13 cellular contexts compared by ENCODE assay signal in the genomic region with DNA sequence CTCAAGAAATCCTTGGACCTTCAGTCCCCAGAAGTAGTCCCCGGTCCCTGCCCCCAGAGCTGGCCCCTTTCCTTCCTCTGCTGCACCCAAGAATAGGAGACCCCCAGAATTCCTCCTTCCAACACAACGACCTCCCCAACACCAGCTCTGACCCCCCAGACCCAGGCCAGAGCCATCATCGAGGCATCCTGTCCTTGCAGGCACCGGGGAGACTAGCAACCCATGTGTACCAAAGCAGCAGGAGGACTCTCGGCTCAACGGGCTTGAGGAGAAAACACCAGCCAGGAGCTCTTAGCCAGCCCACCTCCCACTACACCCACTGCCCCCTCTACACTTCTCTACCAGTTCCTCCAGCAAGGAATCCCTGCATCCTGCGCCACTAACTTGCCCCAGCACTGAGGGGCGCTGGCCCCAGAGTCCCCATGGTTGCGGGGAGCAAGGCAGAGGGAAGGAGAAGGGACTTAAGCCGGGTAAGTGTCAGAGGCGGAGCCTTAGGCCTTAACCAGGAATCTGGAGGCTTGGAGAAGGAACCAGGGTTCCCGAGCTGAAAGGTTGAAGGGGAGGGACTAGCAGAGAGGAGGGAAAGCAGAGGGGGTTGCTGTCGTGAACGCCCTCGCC. TPM values are rescaled to one million over a fixed set of nuclear protein-coding genes. Genes with fewer than 3 reads are reported as not detected.
DNase-seq lines count a peak whose midpoint lies in the region; ATAC-seq and TF ChIP-seq lines count a peak whose summit lies in the region.
"Had no signal": no experiment of that assay in that cellular context is flagged by ENCODE, and none has a peak within 500 bp of the region (broad histone marks: within the 10 kb centered on the region; RNA-seq: fewer than 3 reads in every experiment).

No MANE protein-coding gene starts in this region.

- BruUV-seq in A673 (replicated peaks; lab: Mats Ljungman, UMichigan): no TSS peak

- H3K27ac ChIP-seq in ectodermal cell (ENCODE audit: insufficient read depth, low read depth, low read length, poor library complexity, severe bottlenecking) (no peak overlapping the region), temporal lobe (ENCODE audit: low read depth, low read length) (peak overlapping the region; percentile 61), A673 (ENCODE audit: low read depth, low read length, poor library complexity, severe bottlenecking) (no peak overlapping the region), vagina (no peak overlapping the region)
- H3K27ac ChIP-seq: gastroesophageal sphincter, PC-9 had no signal

- 19 to 22% methylated on average over 15 of the region's 15 CpGs for WGBS in ectodermal cell, 2 experiments

- TF ChIP-seq POLR2A in vagina (IDR thresholded peaks at IDR 0.05): no peak

- H3K27me3 Mint-ChIP-seq in naive B cell: peaks cover 27 to 68% (median 57%) of the 10 kb centered on the region in 3 donors

- peak overlapping the region; percentile 17 for H3K4me3 ChIP-seq in ectodermal cell (ENCODE audit: insufficient read depth, low read depth, low read length)
- H3K4me3 ChIP-seq in A673 (ENCODE audit: low read depth, low read length, poor library complexity, severe bottlenecking): no peak overlapping the region
- H3K4me3 ChIP-seq in vagina: no peak overlapping the region
- H3K4me3 ChIP-seq: PC-9 had no signal

- H3K4me3 Mint-ChIP-seq in naive B cell: peak overlapping the region in 5 of 8 donors; percentile 12 to 69 (median 24)
- H3K4me3 Mint-ChIP-seq: T-helper 2 cell treated with Interferon-gamma antibody and Interleukin-4, amounts not matched to agents 5 μg/mL and 100 μg/mL, for 36 hours had no signal

- peak overlapping the region in 1 of 6 donors; percentile 77 for H3K27ac Mint-ChIP-seq in naive B cell
- H3K27ac Mint-ChIP-seq: activated naive CD4-positive, alpha-beta T cell treated with anti-CD3 and anti-CD28 coated beads, Interleukin-2, amount 50 U/mL, for 72 hours; T-helper 2 cell treated with Interferon-gamma antibody and Interleukin-4, amounts not matched to agents 5 μg/mL and 100 μg/mL, for 36 hours had no signal

- intact Hi-C loops in A673 (cut with micrococcal nuclease; ENCODE audit: unreplicated experiment) (no loop called here), vagina (cut with DNase I) (no loop called here)

- no peak for ATAC-seq in naive B cell (ENCODE audit: low read depth in 2 of 2)
- ATAC-seq: gastroesophageal sphincter had no signal

- peaks cover 65% of the 10 kb centered on the region for H3K27me3 ChIP-seq in ectodermal cell (ENCODE audit: control insufficient read depth, insufficient read depth, low read length, poor library complexity, severe bottlenecking)
- H3K27me3 ChIP-seq in A673 (replicated peaks; ENCODE audit: insufficient read depth, low read depth, low read length, poor library complexity): peaks cover 35% of the 10 kb centered on the region
- H3K27me3 ChIP-seq in vagina: no peaks in the 10 kb centered on the region

- TF ChIP-seq CTCF in A673 (conservative IDR thresholded peaks at IDR 0.05; ENCODE audit: low read depth, low read length): no peak
- TF ChIP-seq CTCF in vagina (IDR thresholded peaks at IDR 0.05): no peak

- H3K4me1 Mint-ChIP-seq in naive B cell: peaks cover 10 to 28% (median 25%) of the 10 kb centered on the region in 3 donors

- H3K9me3 Mint-ChIP-seq in naive B cell: no peaks in the 10 kb centered on the region
- H3K9me3 Mint-ChIP-seq: activated naive CD4-positive, alpha-beta T cell treated with anti-CD3 and anti-CD28 coated beads, Interleukin-2, amount 50 U/mL, for 72 hours; T-helper 2 cell treated with Interferon-gamma antibody and Interleukin-4, amounts not matched to agents 5 μg/mL and 100 μg/mL, for 36 hours had no signal

- peaks cover 0 to 8% of the 10 kb centered on the region in 2 donors for H3K36me3 Mint-ChIP-seq in naive B cell
- H3K36me3 Mint-ChIP-seq: activated naive CD4-positive, alpha-beta T cell treated with anti-CD3 and anti-CD28 coated beads, Interleukin-2, amount 50 U/mL, for 72 hours had no signal

- H3K36me3 ChIP-seq in ectodermal cell (ENCODE audit: control insufficient read depth, insufficient read depth, low read length): no peaks in the 10 kb centered on the region
- H3K36me3 ChIP-seq in A673 (ENCODE audit: insufficient read depth, low read length, poor library complexity, severe bottlenecking): no peaks in the 10 kb centered on the region
- no peaks in the 10 kb centered on the region for H3K36me3 ChIP-seq in vagina
- H3K36me3 ChIP-seq: gastroesophageal sphincter had no signal

- POLR2A ChIA-PET in A673 (lab: Charles Lee; ENCODE audit: low non-redundant PET): no interaction called here

- H3K9me3 ChIP-seq in ectodermal cell (ENCODE audit: control insufficient read depth, low read length) (no peaks in the 10 kb centered on the region), A673 (ENCODE audit: low read depth, low read length, poor library complexity, severe bottlenecking) (no peaks in the 10 kb centered on the region), vagina (no peaks in the 10 kb centered on the region)
- H3K9me3 ChIP-seq: gastroesophageal sphincter had no signal

- DNase-seq in activated CD8-positive, alpha-beta memory T cell treated with anti-CD3 and anti-CD28 coated beads, Interleukin-2, amount 50 U/mL, for 4 hours: peak; percentile 4
- DNase-seq in activated CD8-positive, alpha-beta memory T cell treated with anti-CD3 and anti-CD28 coated beads for 24 hours: no peak
- DNase-seq in naive B cell: no peak
- no peak for DNase-seq in A673 (ENCODE audit: low spot score)
- no peak for DNase-seq in NCI-H510A (lab: John Stamatoyannopoulos, UW)
- no peak for DNase-seq in vagina (ENCODE audit: extremely low spot score in 2 of 2)

- CTCF ChIA-PET in A673 (lab: Charles Lee): no interaction called here

- H3K4me1 ChIP-seq in ectodermal cell (ENCODE audit: control insufficient read depth, insufficient read depth, low read length) (peaks cover 23% of the 10 kb centered on the region), A673 (ENCODE audit: insufficient read depth, low read length, poor library complexity, severe bottlenecking) (peaks cover 4% of the 10 kb centered on the region), vagina (peaks cover 38% of the 10 kb centered on the region)

RNA-seq across cellular contexts. Expression of gene GRID1, which starts 3.9 kb away (rescaled TPM):
- polyA plus RNA-seq in ectodermal cell (2013, experiment 1 of 4): 0.46 TPM
- polyA plus RNA-seq in ectodermal cell (2013, experiment 2 of 4): 0.41 TPM
- polyA plus RNA-seq in ectodermal cell (2013, experiment 3 of 4): 0.37 TPM
- 1.3 TPM for polyA plus RNA-seq in ectodermal cell (2013, experiment 4 of 4)
- polyA plus RNA-seq in naive B cell (ENCODE audit: low read depth in 6 of 6): not detected
- total RNA-seq in temporal lobe (8.6 TPM), A673 (2021) (not detected in 2 replicates), vagina (7.1 TPM)
- total RNA-seq: activated CD8-positive, alpha-beta memory T cell treated with anti-CD3 and anti-CD28 coated beads for 36 hours; activated naive CD4-positive, alpha-beta T cell treated with anti-CD3 and anti-CD28 coated beads, Interleukin-2, amount 50 U/mL, for 72 hours; PC-9 had no signal
